Comparison of ENCODE assay signal across 1 cellular context in genomic region chr7:74063646-74064045, GRCh38.
TF ChIP-seq lines count a peak whose summit lies in the region.

No MANE protein-coding gene starts in this region.

TF ChIP-seq in H1, 55 proteins besides CTCF, POLR2A, EP300 and RAD21:
- TF ChIP-seq TAF1 (IDR thresholded peaks at IDR 0.05; ENCODE audit: low read depth, low read length) (no peak), BACH1 (IDR thresholded peaks at IDR 0.05; ENCODE audit: low read length) (no peak), TAF7 (optimal IDR thresholded peaks at IDR 0.05; ENCODE audit: borderline replicate concordance, low read depth, low read length) (no peak), CTBP2 (IDR thresholded peaks at IDR 0.05; ENCODE audit: borderline replicate concordance, insufficient read depth, insufficient read length, low read length) (no peak), JUND (IDR thresholded peaks at IDR 0.05; ENCODE audit: low read length) (no peak)
